Comparison of ENCODE assay signal across 17 cellular contexts in genomic region chr21:26224351-26224750, GRCh38. TPM values are rescaled to one million over a fixed set of nuclear protein-coding genes. Genes with fewer than 3 reads are reported as not detected.
DNase-seq lines count a peak whose midpoint lies in the region; ATAC-seq, FAIRE-seq and TF ChIP-seq lines count a peak whose summit lies in the region.
"Had no signal": no experiment of that assay in that cellular context is flagged by ENCODE, and none has a peak within 500 bp of the region (broad histone marks: within the 10 kb centered on the region; RNA-seq: fewer than 3 reads in every experiment).

No MANE protein-coding gene starts in this region.

- H3K36me3 ChIP-seq in bronchial epithelial cell (ENCODE audit: control insufficient read depth, insufficient read depth, low read length) (no peaks in the 10 kb centered on the region), smooth muscle cell (ENCODE audit: low read depth) (no peaks in the 10 kb centered on the region)

- WGBS in smooth muscle cell (ENCODE audit: low lambda C conversion rate), result 76% methylated on average over 2 of the region's 2 CpGs

- H3F3A ChIP-seq in smooth muscle cell (ENCODE audit: low read depth), result no peaks in the 10 kb centered on the region

- no peak for FAIRE-seq in bronchial epithelial cell (lab: Jason Lieb, UNC)
- FAIRE-seq: GM12892, H1 had no signal

- H3K9me3 ChIP-seq in smooth muscle cell (replicated peaks; ENCODE audit: low read depth), result no peaks in the 10 kb centered on the region

- no peak overlapping the region for H3K4me2 ChIP-seq in smooth muscle cell

- H3K4me3 ChIP-seq in bronchial epithelial cell (ENCODE audit: low read depth, low read length) (no peak overlapping the region), smooth muscle cell (no peak overlapping the region)
- H3K4me3 ChIP-seq: GM23248 had no signal

- peak overlapping the region; percentile 21 for H3K27ac ChIP-seq in smooth muscle cell (ENCODE audit: low read depth)
- H3K27ac ChIP-seq: GM23248 had no signal

- peaks cover 6% of the 10 kb centered on the region for H3K4me1 ChIP-seq in smooth muscle cell (ENCODE audit: low read depth)

- DNase-seq in bronchial epithelial cell (ENCODE audit: low read depth) (peak; percentile 27), kidney tubule cell (ENCODE audit: low spot score) (peak; percentile 80), smooth muscle cell (lab: John Stamatoyannopoulos, UW; ENCODE audit: unreplicated experiment) (no peak), mucosa of gallbladder (ENCODE audit: low spot score) (no peak), NOMO-1 treated with DMSO at 0.1 percent for 48 hours (lab: John Stamatoyannopoulos, UW; ENCODE audit: unreplicated experiment) (no peak)
- DNase-seq: C1 segment of cervical spinal cord; Calu3; CD4-positive, alpha-beta memory T cell; COR-L47; DMS53; DMS79 treated with DMSO at 0.1 percent for 48 hours; GM23248; H7; HCEC 1CT had no signal

- ATAC-seq in HG02642 (IDR thresholded peaks at IDR 0.05; ENCODE audit: poor library complexity, unreplicated experiment), result no peak

- no peak overlapping the region for H3K9ac ChIP-seq in smooth muscle cell (ENCODE audit: low read depth)
- H3K9ac ChIP-seq: GM23248 had no signal

- no peaks in the 10 kb centered on the region for H3K79me2 ChIP-seq in smooth muscle cell (ENCODE audit: low read depth)

- no peaks in the 10 kb centered on the region for H3K27me3 ChIP-seq in bronchial epithelial cell (ENCODE audit: control insufficient read depth, insufficient read depth, low read length)
- H3K27me3 ChIP-seq in smooth muscle cell (ENCODE audit: low read depth), result no peaks in the 10 kb centered on the region

- TF ChIP-seq CTCF in bronchial epithelial cell (IDR thresholded peaks at IDR 0.05; ENCODE audit: insufficient read depth, low read length, severe bottlenecking) (no peak), smooth muscle cell (IDR thresholded peaks at IDR 0.05; ENCODE audit: borderline replicate concordance, insufficient read depth, poor library complexity, severe bottlenecking) (no peak)

- no peak overlapping the region for H2AFZ ChIP-seq in smooth muscle cell (ENCODE audit: low read depth)
- H2AFZ ChIP-seq: GM23248 had no signal

- no peaks in the 10 kb centered on the region for H4K20me1 ChIP-seq in smooth muscle cell (ENCODE audit: low read depth)

RNA-seq across cellular contexts. Expression of gene APP, which starts 53.8 kb away (rescaled TPM):
- 745 and 763 TPM in 2 replicates for total RNA-seq in bronchial epithelial cell
- 431 and 459 TPM in 2 replicates for total RNA-seq in smooth muscle cell
- 61.6 and 65.3 TPM in 2 replicates for polyA plus RNA-seq in smooth muscle cell
- total RNA-seq in mucosa of gallbladder, result 857 TPM

Comparison
In these comparisons a context has a peak if more than half of its experiments do, and no peak if none do; other contexts are left out.
1. DNase-seq: peak in bronchial epithelial cell (single experiment) and kidney tubule cell (single experiment); none in smooth muscle cell (single experiment), mucosa of gallbladder (single experiment) and NOMO-1 treated with DMSO at 0.1 percent for 48 hours (single experiment).